19 cellular contexts compared by ENCODE assay signal in genomic region chr11:45748801-45749200, GRCh38. TPM values are rescaled to one million over a fixed set of nuclear protein-coding genes. Genes with fewer than 3 reads are reported as not detected.
DNase-seq lines count a peak whose midpoint lies in the region; TF ChIP-seq lines count a peak whose summit lies in the region.
"Had no signal": no experiment of that assay in that cellular context is flagged by ENCODE, and none has a peak within 500 bp of the region (broad histone marks: within the 10 kb centered on the region; RNA-seq: fewer than 3 reads in every experiment).

No MANE protein-coding gene starts in this region.

- H3K9me3 ChIP-seq in breast epithelium = no peaks in the 10 kb centered on the region
- no peaks in the 10 kb centered on the region for H3K9me3 ChIP-seq in H9 (ENCODE audit: control insufficient read depth, low read depth, low read length)
- no peaks in the 10 kb centered on the region for H3K9me3 ChIP-seq in WERI-Rb-1 (ENCODE audit: severe bottlenecking)
- H3K9me3 ChIP-seq in neural progenitor cell (ENCODE audit: low read depth) = no peaks in the 10 kb centered on the region
- H3K9me3 ChIP-seq: Caco-2, SJCRH30 had no signal

- H3K18ac ChIP-seq in H9 (ENCODE audit: insufficient read length, low read depth, low read length) = no peak overlapping the region

- no peak overlapping the region for H3K14ac ChIP-seq in H9 (ENCODE audit: insufficient read depth, low read length)

- no peaks in the 10 kb centered on the region for H3K23me2 ChIP-seq in H9 (ENCODE audit: insufficient read length, low read depth, low read length, poor library complexity, severe bottlenecking)

- no peak overlapping the region for H3K4ac ChIP-seq in H9 (ENCODE audit: low read depth, low read length)

- H3K4me1 ChIP-seq in breast epithelium (no peaks in the 10 kb centered on the region), H9 (ENCODE audit: insufficient read depth, low read length) (peaks cover 2% of the 10 kb centered on the region; the same call in 1 of the 2 replicates), neural progenitor cell (peaks cover 5% of the 10 kb centered on the region)
- H3K4me1 ChIP-seq: Caco-2, SJCRH30 had no signal

- no peak overlapping the region for H3K9ac ChIP-seq in H9 (ENCODE audit: extremely low read depth, insufficient read length, low read length)
- no peak overlapping the region for H3K9ac ChIP-seq in neural progenitor cell

- H3K27me3 ChIP-seq in breast epithelium (peaks cover 0 to 17% of the 10 kb centered on the region in 2 donors), H9 (ENCODE audit: insufficient read depth, low read length) (no peaks in the 10 kb centered on the region), WERI-Rb-1 (ENCODE audit: insufficient read depth, low read depth, severe bottlenecking) (no peaks in the 10 kb centered on the region), neural progenitor cell (no peaks in the 10 kb centered on the region)

- no peak for TF ChIP-seq POLR2A in breast epithelium (IDR thresholded peaks at IDR 0.05)

- H2BK5ac ChIP-seq in H9 (ENCODE audit: insufficient read length, low read length) = no peak overlapping the region

- POLR2A ChIA-PET in MCF 10A (lab: Yijun Ruan, JAX) = no interaction called here

- H3K9me3 Mint-ChIP-seq in MCF 10A (ENCODE audit: unreplicated experiment) = no peaks in the 10 kb centered on the region
- H3K9me3 Mint-ChIP-seq in H9 = no peaks in the 10 kb centered on the region
- no peaks in the 10 kb centered on the region for H3K9me3 Mint-ChIP-seq in neural progenitor cell
- H3K9me3 Mint-ChIP-seq: CD4-positive, alpha-beta T cell; IgD-negative memory B cell had no signal

- H3K79me1 ChIP-seq in H9 (ENCODE audit: insufficient read depth, low read depth, low read length, poor library complexity, severe bottlenecking) = no peaks in the 10 kb centered on the region

- H3K4me2 ChIP-seq in H9 (ENCODE audit: insufficient read depth, insufficient read length, low read length) = no peak overlapping the region
- H3K4me2 ChIP-seq in neural progenitor cell = no peak overlapping the region

- peaks cover 38% of the 10 kb centered on the region for H3K27me3 Mint-ChIP-seq in MCF 10A (ENCODE audit: insufficient read depth, unreplicated experiment)
- peaks cover 13% of the 10 kb centered on the region for H3K27me3 Mint-ChIP-seq in H9 (ENCODE audit: low read depth)
- peaks cover 7% of the 10 kb centered on the region for H3K27me3 Mint-ChIP-seq in neural progenitor cell (ENCODE audit: insufficient read depth, low read depth)

- no peak overlapping the region for H2BK12ac ChIP-seq in H9 (ENCODE audit: insufficient read length, low read depth, low read length)

- H3K4me1 Mint-ChIP-seq in MCF 10A (ENCODE audit: insufficient read depth, unreplicated experiment) (no peaks in the 10 kb centered on the region), H9 (peaks cover 25 to 39% of the 10 kb centered on the region in 2 experiments), neural progenitor cell (peaks cover 37% of the 10 kb centered on the region)
- H3K4me1 Mint-ChIP-seq: IgD-negative memory B cell had no signal

- no peaks in the 10 kb centered on the region for H3K36me3 ChIP-seq in breast epithelium
- H3K36me3 ChIP-seq in WERI-Rb-1 = no peaks in the 10 kb centered on the region
- no peaks in the 10 kb centered on the region for H3K36me3 ChIP-seq in neural progenitor cell
- H3K36me3 ChIP-seq: SJCRH30 had no signal

- H2AFZ ChIP-seq in H9 (ENCODE audit: low read length) (no peak overlapping the region), neural progenitor cell (replicated peaks) (no peak overlapping the region)

- no peak overlapping the region for H2BK20ac ChIP-seq in H9 (ENCODE audit: low read depth, low read length, poor library complexity, severe bottlenecking)

- BruUV-seq in MCF 10A (replicated peaks; lab: Mats Ljungman, UMichigan) = no TSS peak

- H3K4me3 Mint-ChIP-seq in MCF 10A (ENCODE audit: unreplicated experiment) (no peak overlapping the region), H9 (no peak overlapping the region), neural progenitor cell (no peak overlapping the region)
- H3K4me3 Mint-ChIP-seq: CD4-positive, alpha-beta T cell; IgD-negative memory B cell had no signal

- no peak overlapping the region for H2AK5ac ChIP-seq in H9 (ENCODE audit: insufficient read length, low read length)

- H3K36me3 Mint-ChIP-seq in MCF 10A (ENCODE audit: insufficient read depth, unreplicated experiment) (peaks cover 5% of the 10 kb centered on the region), H9 (ENCODE audit: insufficient read depth in 1 of 3, low read depth in 3 of 3) (no peaks in the 10 kb centered on the region), neural progenitor cell (no peaks in the 10 kb centered on the region)

- no peak overlapping the region for H3K27ac Mint-ChIP-seq in MCF 10A (ENCODE audit: low read depth, unreplicated experiment)
- no peak overlapping the region; a peak in 1 of 7 replicates for H3K27ac Mint-ChIP-seq in H9
- no peak overlapping the region for H3K27ac Mint-ChIP-seq in neural progenitor cell
- H3K27ac Mint-ChIP-seq: CD4-positive, alpha-beta T cell; IgD-negative memory B cell had no signal

- WGBS in H9 (ENCODE audit: extremely low coverage, insufficient read length, low lambda C conversion rate) = no CpG with 5 or more reads among the region's 5 CpGs

- H3K27ac ChIP-seq in breast epithelium (no peak overlapping the region), H9 (ENCODE audit: insufficient read length, low read depth, low read length) (no peak overlapping the region), WERI-Rb-1 (no peak overlapping the region), neural progenitor cell (no peak overlapping the region)
- H3K27ac ChIP-seq: HL-60, SJCRH30 had no signal

- no peak overlapping the region for H2BK120ac ChIP-seq in H9 (ENCODE audit: low read depth, low read length, poor library complexity, severe bottlenecking)

- no peak overlapping the region for H3T11ph ChIP-seq in H9 (ENCODE audit: low read length)

- no peak overlapping the region for H3K4me3 ChIP-seq in breast epithelium
- no peak overlapping the region for H3K4me3 ChIP-seq in WERI-Rb-1 (ENCODE audit: low read depth, low read length)
- no peak overlapping the region for H3K4me3 ChIP-seq in neural progenitor cell
- H3K4me3 ChIP-seq: SJCRH30 had no signal

- H4K20me1 ChIP-seq in H9 (ENCODE audit: control insufficient read depth, insufficient read depth, insufficient read length) (no peaks in the 10 kb centered on the region), neural progenitor cell (ENCODE audit: low read depth) (no peaks in the 10 kb centered on the region)

- DNase-seq in MCF 10A (ENCODE audit: unreplicated experiment) = peak; percentile 8
- DNase-seq in breast epithelium (ENCODE audit: low spot score in 2 of 2) = no peak
- DNase-seq in H9 = no peak
- DNase-seq in WERI-Rb-1 = no peak
- DNase-seq in neural progenitor cell (ENCODE audit: low spot score) = no peak
- DNase-seq in activated CD4-positive, alpha-beta T cell treated with anti-CD3 and anti-CD28 coated beads, Interleukin-2, amount 50 U/mL, for 48 hours = no peak
- DNase-seq in stimulated activated CD8-positive, alpha-beta memory T cell treated with anti-CD3 and anti-CD28 coated beads, Interleukin-4, amount 100 ng/mL, for 48 hours = no peak
- no peak for DNase-seq in NCI-H128 (lab: John Stamatoyannopoulos, UW; ENCODE audit: unreplicated experiment)
- DNase-seq: Caco-2; CD4-positive, alpha-beta T cell; Kasumi-1; NCI-H1105; NCI-H1694; NCI-H2107; NCI-H2227 treated with DMSO at 0.1 percent for 48 hours; NCI-H524; SJCRH30 had no signal

- H3K23ac ChIP-seq in H9 (ENCODE audit: insufficient read length, low read depth, low read length) = no peak overlapping the region

- H4K5ac ChIP-seq in H9 (ENCODE audit: insufficient read length, low read depth, low read length) = no peak overlapping the region

- H3K56ac ChIP-seq in H9 (ENCODE audit: insufficient read length, low read depth, low read length) = no peak overlapping the region

- CTCF ChIA-PET in MCF 10A (lab: Yijun Ruan, JAX) = interaction anchor here (0.6 to 1.2 kb wide), 2 partner anchors 23 to 377 kb away, joined by 3 read pairs; no protein-coding TSS in a partner anchor

- no peaks in the 10 kb centered on the region for H3K79me2 ChIP-seq in H9 (ENCODE audit: insufficient read depth, low read length)
- no peaks in the 10 kb centered on the region for H3K79me2 ChIP-seq in neural progenitor cell (ENCODE audit: low read depth)

- TF ChIP-seq CTCF in MCF 10A (IDR thresholded peaks at IDR 0.05; ENCODE audit: unreplicated experiment) = no peak
- TF ChIP-seq CTCF in breast epithelium (IDR thresholded peaks at IDR 0.05) = no peak
- TF ChIP-seq CTCF in H9 (conservative IDR thresholded peaks at IDR 0.05) = peak; percentile 19; the same call in 1 of the 3 replicates
- TF ChIP-seq CTCF in WERI-Rb-1 (IDR thresholded peaks at IDR 0.05; ENCODE audit: low read depth, low read length) = 0 out of 2 replicates have a peak, but pooled peaks have one; percentile 12
- peak; percentile 11 for TF ChIP-seq CTCF in neural progenitor cell (IDR thresholded peaks at IDR 0.05)

- no peak overlapping the region for H4K8ac ChIP-seq in H9 (replicated peaks; ENCODE audit: insufficient read length, low read depth, low read length)

- intact Hi-C loops in MCF 10A (cut with micrococcal nuclease) = no loop called here
- intact Hi-C loops in breast epithelium (cut with DNase I; ENCODE audit: low total_unique reads) = no loop called here

- H3F3A ChIP-seq in neural progenitor cell (ENCODE audit: low read depth) = no peaks in the 10 kb centered on the region

- H2BK15ac ChIP-seq in H9 (ENCODE audit: low read depth, low read length) = no peak overlapping the region

- H4K91ac ChIP-seq in H9 (ENCODE audit: insufficient read length, low read depth, low read length) = no peak overlapping the region

RNA-seq across cellular contexts. Expression of gene SLC35C1, which starts 56.1 kb away (rescaled TPM):
- total RNA-seq in MCF 10A (2022) (11.9 and 14.4 TPM in 2 replicates), breast epithelium (10 to 100 TPM; 18.1 to 49.1 (median 28.2) TPM), H9 (2021) (8.9 and 10.4 TPM in 2 replicates), neural progenitor cell (ENCODE audit: low replicate concordance) (1.3 and 3.2 TPM in 2 replicates)

Comparison
In these comparisons a context has a peak if more than half of its experiments do, and no peak if none do; other contexts are left out.
1. CTCF ChIP-seq: peak in H9 (single experiment), WERI-Rb-1 (single experiment) and neural progenitor cell (single experiment); none in MCF 10A (single experiment) and breast epithelium (0 of 3).